Comparison of ENCODE assay signal across 13 cellular contexts in the genomic region with DNA sequence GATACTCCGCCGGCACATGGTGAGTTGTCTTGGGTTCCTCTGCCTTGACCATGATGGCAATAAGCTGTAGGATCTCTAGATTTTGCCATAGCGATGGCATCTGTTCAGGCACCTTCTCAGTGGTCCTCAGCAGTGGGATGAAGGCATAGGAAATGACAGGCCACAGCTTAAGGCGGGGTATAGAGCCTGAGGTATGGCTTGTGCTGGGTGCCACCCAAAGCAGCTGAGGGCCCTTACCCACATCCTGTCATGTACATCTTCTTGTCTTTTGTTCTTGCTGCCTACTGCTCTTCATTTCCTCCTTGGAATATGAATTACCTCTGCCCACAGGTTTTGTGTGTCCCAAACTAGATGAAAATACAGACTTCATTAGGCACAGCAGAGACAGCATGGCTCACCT. TPM values are rescaled to one million over a fixed set of nuclear protein-coding genes. Genes with fewer than 3 reads are reported as not detected.
DNase-seq lines count a peak whose midpoint lies in the region; ATAC-seq and TF ChIP-seq lines count a peak whose summit lies in the region.
"Had no signal": no experiment of that assay in that cellular context is flagged by ENCODE, and none has a peak within 500 bp of the region (broad histone marks: within the 10 kb centered on the region; RNA-seq: fewer than 3 reads in every experiment).

No MANE protein-coding gene starts in this region.

- H3K9me3 Mint-ChIP-seq in T-helper 1 cell treated with Interleukin-12 subunit alpha and Interleukin-12 subunit beta and Interleukin-4 antibody, amounts not matched to agents 30 μg/mL and 1 μg/mL, for 36 hours, result no peaks in the 10 kb centered on the region

- TF ChIP-seq CTCF in hepatocyte (IDR thresholded peaks at IDR 0.05; ENCODE audit: poor library complexity) (no peak), vagina (IDR thresholded peaks at IDR 0.05) (no peak)

- no peaks in the 10 kb centered on the region for H3K9me3 ChIP-seq in effector memory CD4-positive, alpha-beta T cell (ENCODE audit: control insufficient read depth, low read length)
- H3K9me3 ChIP-seq in hepatocyte (ENCODE audit: low read depth), result no peaks in the 10 kb centered on the region
- no peaks in the 10 kb centered on the region for H3K9me3 ChIP-seq in vagina

- peak overlapping the region; percentile 46 for H3K27ac ChIP-seq in effector memory CD4-positive, alpha-beta T cell (ENCODE audit: insufficient read depth, low read length, poor library complexity, severe bottlenecking)
- H3K27ac ChIP-seq in hepatocyte (no peak overlapping the region), vagina (no peak overlapping the region)
- H3K27ac ChIP-seq: foreskin keratinocyte had no signal

- peaks cover 51% of the 10 kb centered on the region for H3K4me1 ChIP-seq in effector memory CD4-positive, alpha-beta T cell (ENCODE audit: control insufficient read depth, insufficient read depth, low read length, poor library complexity, severe bottlenecking)
- H3K4me1 ChIP-seq in hepatocyte (ENCODE audit: insufficient read depth) (no peaks in the 10 kb centered on the region), vagina (peaks cover 64% of the 10 kb centered on the region)

- no peaks in the 10 kb centered on the region for H3K27me3 Mint-ChIP-seq in T-helper 1 cell treated with Interleukin-12 subunit alpha and Interleukin-12 subunit beta and Interleukin-4 antibody, amounts not matched to agents 30 μg/mL and 1 μg/mL, for 36 hours (ENCODE audit: low read depth)

- WGBS in hepatocyte (ENCODE audit: low lambda C conversion rate, missing lambda C conversion rate), result 98% methylated on average over 4 of the region's 4 CpGs

- no peak overlapping the region for H3K4me2 ChIP-seq in hepatocyte

- peak; percentile 22 for DNase-seq in activated CD8-positive, alpha-beta memory T cell treated with anti-CD3 and anti-CD28 coated beads, Interleukin-2, amount 50 U/mL, for 1 hour (ENCODE audit: extremely low read depth)
- peak; percentile 30 to 40 (median 35) for DNase-seq in effector memory CD4-positive, alpha-beta T cell
- peak; percentile 14 for DNase-seq in stimulated activated CD8-positive, alpha-beta memory T cell treated with anti-CD3 and anti-CD28 coated beads, Interleukin-7, amount 100 ng/mL, for 1 hour (ENCODE audit: low read depth in 2 of 2)
- DNase-seq in 8988T (no peak), hepatocyte (ENCODE audit: low spot score) (no peak), vagina (ENCODE audit: extremely low spot score in 2 of 2) (no peak)
- DNase-seq: foreskin keratinocyte, MV-4-11 had no signal

- no peaks in the 10 kb centered on the region for H3K27me3 ChIP-seq in effector memory CD4-positive, alpha-beta T cell (replicated peaks; ENCODE audit: control insufficient read depth, insufficient read depth, low read length, poor library complexity, severe bottlenecking)
- H3K27me3 ChIP-seq in hepatocyte, result no peaks in the 10 kb centered on the region
- H3K27me3 ChIP-seq in vagina, result no peaks in the 10 kb centered on the region
- H3K27me3 ChIP-seq: foreskin keratinocyte had no signal

- peaks cover 46% of the 10 kb centered on the region for H3K36me3 Mint-ChIP-seq in T-helper 1 cell treated with Interleukin-12 subunit alpha and Interleukin-12 subunit beta and Interleukin-4 antibody, amounts not matched to agents 30 μg/mL and 1 μg/mL, for 36 hours (ENCODE audit: low read depth)

- no peak overlapping the region for H2AFZ ChIP-seq in hepatocyte

- H3K4me3 ChIP-seq in effector memory CD4-positive, alpha-beta T cell (ENCODE audit: insufficient read depth, low read depth, low read length, poor library complexity, severe bottlenecking), result peak overlapping the region; percentile 21
- H3K4me3 ChIP-seq in hepatocyte, result no peak overlapping the region
- H3K4me3 ChIP-seq in vagina, result no peak overlapping the region

- H4K20me1 ChIP-seq in hepatocyte (ENCODE audit: insufficient read depth, poor library complexity, severe bottlenecking), result no peaks in the 10 kb centered on the region

- peaks cover 7% of the 10 kb centered on the region for H3K79me2 ChIP-seq in hepatocyte

- H3K4me3 Mint-ChIP-seq in T-helper 1 cell treated with Interleukin-12 subunit alpha and Interleukin-12 subunit beta and Interleukin-4 antibody, amounts not matched to agents 30 μg/mL and 1 μg/mL, for 36 hours, result peak overlapping the region; percentile 60

- H3K4me1 Mint-ChIP-seq in T-helper 1 cell treated with Interleukin-12 subunit alpha and Interleukin-12 subunit beta and Interleukin-4 antibody, amounts not matched to agents 30 μg/mL and 1 μg/mL, for 36 hours (ENCODE audit: low read depth), result peaks cover 39% of the 10 kb centered on the region

- TF ChIP-seq POLR2A in vagina (IDR thresholded peaks at IDR 0.05), result no peak

- intact Hi-C loops in vagina (cut with DNase I), result no loop called here

- peak overlapping the region; percentile 93 for H3K27ac Mint-ChIP-seq in T-helper 1 cell treated with Interleukin-12 subunit alpha and Interleukin-12 subunit beta and Interleukin-4 antibody, amounts not matched to agents 30 μg/mL and 1 μg/mL, for 36 hours

- H3K9me2 ChIP-seq in hepatocyte (replicated peaks; ENCODE audit: insufficient read depth), result no peaks in the 10 kb centered on the region

- no peak for ATAC-seq in HG02623 (IDR thresholded peaks at IDR 0.05; ENCODE audit: unreplicated experiment)
- ATAC-seq: foreskin keratinocyte, left lobe of liver had no signal

- H3K36me3 ChIP-seq in effector memory CD4-positive, alpha-beta T cell (ENCODE audit: control insufficient read depth, insufficient read depth, low read length), result peaks cover 28% of the 10 kb centered on the region
- H3K36me3 ChIP-seq in hepatocyte (replicated peaks; ENCODE audit: insufficient read depth, low read depth), result no peaks in the 10 kb centered on the region
- peaks cover 0 to 43% of the 10 kb centered on the region in 2 donors for H3K36me3 ChIP-seq in vagina

RNA-seq across cellular contexts. Expression of a gene that starts 29.5 kb away (rescaled TPM):
- total RNA-seq in hepatocyte (23.2 and 30.1 TPM in 2 replicates), vagina (36.1 TPM)
- polyA plus RNA-seq in hepatocyte, result 20.8 and 21.4 TPM in 2 replicates

RNA-seq across cellular contexts. Expression of a gene that starts 29.9 kb away (rescaled TPM):
- not detected in 2 replicates for total RNA-seq in hepatocyte
- polyA plus RNA-seq in hepatocyte, result not detected in 2 replicates
- not detected for total RNA-seq in vagina
- total RNA-seq: cerebellum, foreskin keratinocyte, H4, left lobe of liver had no signal
- polyA plus RNA-seq: foreskin keratinocyte had no signal

RNA-seq across cellular contexts. Expression of a gene that starts 54.1 kb away (rescaled TPM):
- total RNA-seq in hepatocyte, result 14.9 and 18.7 TPM in 2 replicates
- 27.9 and 29.1 TPM in 2 replicates for polyA plus RNA-seq in hepatocyte
- total RNA-seq in vagina, result 15.7 TPM

Comparison
In these comparisons a context has a peak if more than half of its experiments do, and no peak if none do; other contexts are left out.
1. DNase-seq: peak in activated CD8-positive, alpha-beta memory T cell treated with anti-CD3 and anti-CD28 coated beads, Interleukin-2, amount 50 U/mL, for 1 hour (single experiment), effector memory CD4-positive, alpha-beta T cell (3 of 3) and stimulated activated CD8-positive, alpha-beta memory T cell treated with anti-CD3 and anti-CD28 coated beads, Interleukin-7, amount 100 ng/mL, for 1 hour (2 of 2); none in 8988T (single experiment), hepatocyte (single experiment) and vagina (0 of 2).